18 cellular contexts compared by ENCODE assay signal in the genomic region with DNA sequence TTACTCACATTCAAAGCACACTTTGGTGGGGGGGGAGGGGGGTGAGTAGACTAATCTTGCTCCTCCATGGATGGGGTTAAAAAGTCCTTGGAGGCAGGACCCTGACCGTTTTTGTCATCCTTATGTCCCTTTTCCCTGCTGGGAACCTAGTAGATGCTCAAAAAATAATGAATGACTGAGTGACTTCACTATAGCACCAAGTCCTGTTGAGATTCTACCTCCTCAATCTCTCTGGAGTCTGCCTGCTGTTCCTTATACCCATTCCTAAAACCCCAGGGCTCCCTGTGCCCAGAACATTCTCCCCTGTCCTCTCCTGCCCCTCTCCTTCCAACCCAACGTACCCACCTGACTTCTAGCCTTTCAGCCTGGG. TPM values are rescaled to one million over a fixed set of nuclear protein-coding genes. Genes with fewer than 3 reads are reported as not detected.
DNase-seq lines count a peak whose midpoint lies in the region; ATAC-seq and TF ChIP-seq lines count a peak whose summit lies in the region.
"Had no signal": no experiment of that assay in that cellular context is flagged by ENCODE, and none has a peak within 500 bp of the region (broad histone marks: within the 10 kb centered on the region; RNA-seq: fewer than 3 reads in every experiment).

No MANE protein-coding gene starts in this region.

- H3K36me3 Mint-ChIP-seq in activated CD8-positive, alpha-beta memory T cell treated with anti-CD3 and anti-CD28 coated beads, Interleukin-2, amount 10 ng/mL, durations not matched to agents 7 days and 5 days, result no peaks in the 10 kb centered on the region
- peaks cover 18% of the 10 kb centered on the region for H3K36me3 Mint-ChIP-seq in activated naive CD8-positive, alpha-beta T cell treated with anti-CD3 and anti-CD28 coated beads for 36 hours
- peaks cover 14 to 28% of the 10 kb centered on the region in 2 donors for H3K36me3 Mint-ChIP-seq in stimulated activated naive B cell treated with anti-CD40 and anti-IgM and Interleukin-4, amounts not matched to agents 10 μg/mL and 1 μg/mL and 100 μg/mL, for 72 hours

- no peak for TF ChIP-seq EP300 in gastroesophageal sphincter (IDR thresholded peaks at IDR 0.05)

- no peak for DNase-seq in activated CD8-positive, alpha-beta memory T cell treated with anti-CD3 and anti-CD28 coated beads, Interleukin-2, amount 10 ng/mL, durations not matched to agents 7 days and 5 days
- no peak for DNase-seq in activated CD8-positive, alpha-beta memory T cell treated with anti-CD3 and anti-CD28 coated beads, Interleukin-2, amount 50 U/mL, for 4 hours
- peak; percentile 22 for DNase-seq in GM13976 (ENCODE audit: low spot score)
- DNase-seq in activated naive CD8-positive, alpha-beta T cell treated with anti-CD3 and anti-CD28 coated beads for 36 hours, result no peak
- DNase-seq in stimulated activated naive B cell treated with anti-CD40 and anti-IgM and Interleukin-4, amounts not matched to agents 10 μg/mL and 1 μg/mL and 100 μg/mL, for 72 hours, result no peak
- DNase-seq: CD4-positive, alpha-beta T cell; DMS79; NCI-H1092 treated with DMSO at 0.1 percent for 48 hours; NCI-H187; NCI-H446; PC-3 had no signal

- in situ Hi-C loops in GM13976 (cut with MboI; ENCODE audit: low sequenced_read_pairs, unreplicated experiment), result no loop called here

- CTCF ChIA-PET in activated CD8-positive, alpha-beta memory T cell treated with anti-CD3 and anti-CD28 coated beads, Interleukin-2, amount 10 ng/mL, durations not matched to agents 7 days and 5 days (lab: Charles Lee), result interaction anchor here (0.8 to 1.1 kb wide), 2 partner anchors 8 to 10 kb away, joined by 3 to 5 read pairs; no protein-coding TSS in a partner anchor

- H3K4me3 Mint-ChIP-seq in activated CD8-positive, alpha-beta memory T cell treated with anti-CD3 and anti-CD28 coated beads, Interleukin-2, amount 10 ng/mL, durations not matched to agents 7 days and 5 days, result no peak overlapping the region
- no peak overlapping the region for H3K4me3 Mint-ChIP-seq in activated naive CD8-positive, alpha-beta T cell treated with anti-CD3 and anti-CD28 coated beads for 36 hours
- H3K4me3 Mint-ChIP-seq in stimulated activated naive B cell treated with anti-CD40 and anti-IgM and Interleukin-4, amounts not matched to agents 10 μg/mL and 1 μg/mL and 100 μg/mL, for 72 hours, result peak overlapping the region in 1 of 2 donors; percentile 32
- H3K4me3 Mint-ChIP-seq: CD4-positive, alpha-beta T cell; GM23338 had no signal

- H3K9me3 Mint-ChIP-seq in activated CD8-positive, alpha-beta memory T cell treated with anti-CD3 and anti-CD28 coated beads, Interleukin-2, amount 10 ng/mL, durations not matched to agents 7 days and 5 days (ENCODE audit: low read depth), result no peaks in the 10 kb centered on the region
- H3K9me3 Mint-ChIP-seq in activated naive CD8-positive, alpha-beta T cell treated with anti-CD3 and anti-CD28 coated beads for 36 hours, result no peaks in the 10 kb centered on the region
- no peaks in the 10 kb centered on the region for H3K9me3 Mint-ChIP-seq in stimulated activated naive B cell treated with anti-CD40 and anti-IgM and Interleukin-4, amounts not matched to agents 10 μg/mL and 1 μg/mL and 100 μg/mL, for 72 hours
- H3K9me3 Mint-ChIP-seq: CD4-positive, alpha-beta T cell; GM23338 had no signal

- WGBS in gastroesophageal sphincter (ENCODE audit: low coverage in 1 of 2), 2 donors, result 71% methylated on average over 2 of the region's 2 CpGs; no CpG with 5 or more reads in 1 of the 2 donors

- H3K9me3 ChIP-seq in gastroesophageal sphincter, result no peaks in the 10 kb centered on the region

- no peak for TF ChIP-seq CTCF in GM13976 (IDR thresholded peaks at IDR 0.05; ENCODE audit: borderline replicate concordance, control extremely low read depth, extremely low read depth, insufficient read depth, missing control alignments)
- TF ChIP-seq CTCF in gastroesophageal sphincter (IDR thresholded peaks at IDR 0.05), result no peak

- H3K27me3 ChIP-seq in gastroesophageal sphincter, result no peaks in the 10 kb centered on the region

- no peak overlapping the region for H3K4me3 ChIP-seq in gastroesophageal sphincter
- H3K4me3 ChIP-seq: GM23338 had no signal

- no peaks in the 10 kb centered on the region for H3K4me1 ChIP-seq in gastroesophageal sphincter

- no peaks in the 10 kb centered on the region for H3K27me3 Mint-ChIP-seq in activated CD8-positive, alpha-beta memory T cell treated with anti-CD3 and anti-CD28 coated beads, Interleukin-2, amount 10 ng/mL, durations not matched to agents 7 days and 5 days
- H3K27me3 Mint-ChIP-seq in activated naive CD8-positive, alpha-beta T cell treated with anti-CD3 and anti-CD28 coated beads for 36 hours, result no peaks in the 10 kb centered on the region
- no peaks in the 10 kb centered on the region for H3K27me3 Mint-ChIP-seq in stimulated activated naive B cell treated with anti-CD40 and anti-IgM and Interleukin-4, amounts not matched to agents 10 μg/mL and 1 μg/mL and 100 μg/mL, for 72 hours
- H3K27me3 Mint-ChIP-seq: CD4-positive, alpha-beta T cell had no signal

- H3K27ac Mint-ChIP-seq in activated CD8-positive, alpha-beta memory T cell treated with anti-CD3 and anti-CD28 coated beads, Interleukin-2, amount 10 ng/mL, durations not matched to agents 7 days and 5 days, result peak overlapping the region; percentile 14
- peak overlapping the region; percentile 76 for H3K27ac Mint-ChIP-seq in activated naive CD8-positive, alpha-beta T cell treated with anti-CD3 and anti-CD28 coated beads for 36 hours
- H3K27ac Mint-ChIP-seq in stimulated activated naive B cell treated with anti-CD40 and anti-IgM and Interleukin-4, amounts not matched to agents 10 μg/mL and 1 μg/mL and 100 μg/mL, for 72 hours, result peak overlapping the region; percentile 82
- H3K27ac Mint-ChIP-seq: CD4-positive, alpha-beta T cell; GM23338 had no signal

- ATAC-seq in activated CD8-positive, alpha-beta memory T cell treated with anti-CD3 and anti-CD28 coated beads, Interleukin-2, amount 10 ng/mL, durations not matched to agents 7 days and 5 days, result no peak
- no peak for ATAC-seq in stimulated activated naive B cell treated with anti-CD40 and anti-IgM and Interleukin-4, amounts not matched to agents 10 μg/mL and 1 μg/mL and 100 μg/mL, for 72 hours (replicated peaks)
- ATAC-seq in HG03045 (IDR thresholded peaks at IDR 0.05; ENCODE audit: unreplicated experiment) (no peak), gastroesophageal sphincter (no peak)
- ATAC-seq: GM23338, PC-3 had no signal

- H3K36me3 ChIP-seq in gastroesophageal sphincter, result no peaks in the 10 kb centered on the region

- H3K27ac ChIP-seq in gastroesophageal sphincter, result no peak overlapping the region
- H3K27ac ChIP-seq: KMS-11 had no signal

- no peak for TF ChIP-seq POLR2A in gastroesophageal sphincter (IDR thresholded peaks at IDR 0.05)

- H3K4me1 Mint-ChIP-seq in activated CD8-positive, alpha-beta memory T cell treated with anti-CD3 and anti-CD28 coated beads, Interleukin-2, amount 10 ng/mL, durations not matched to agents 7 days and 5 days, result peaks cover 64% of the 10 kb centered on the region
- H3K4me1 Mint-ChIP-seq in activated naive CD8-positive, alpha-beta T cell treated with anti-CD3 and anti-CD28 coated beads for 36 hours, result peaks cover 42% of the 10 kb centered on the region
- peaks cover 47 to 93% of the 10 kb centered on the region in 2 donors for H3K4me1 Mint-ChIP-seq in stimulated activated naive B cell treated with anti-CD40 and anti-IgM and Interleukin-4, amounts not matched to agents 10 μg/mL and 1 μg/mL and 100 μg/mL, for 72 hours
- H3K4me1 Mint-ChIP-seq: GM23338 had no signal

RNA-seq across cellular contexts. Expression of a gene that starts 2.3 kb away (rescaled TPM):
- 100 to 1,000 TPM in 1 of 2 experiments, 1 to 10 TPM in 1; 4.9 to 164 TPM for total RNA-seq in activated CD8-positive, alpha-beta memory T cell treated with anti-CD3 and anti-CD28 coated beads, Interleukin-2, amount 10 ng/mL, durations not matched to agents 7 days and 5 days
- total RNA-seq in activated naive CD8-positive, alpha-beta T cell treated with anti-CD3 and anti-CD28 coated beads for 36 hours, result 100 to 1,000 TPM; 103 to 107 TPM
- total RNA-seq in gastroesophageal sphincter, result 1 to 10 TPM in 1 of 4 donors, not detected in 3; 1.1 TPM
- total RNA-seq: A673; CD4-positive, alpha-beta T cell; G401; GM23338; MCF 10A had no signal

RNA-seq across cellular contexts. Expression of a gene that starts 10.9 kb away (rescaled TPM):
- 1 to 10 TPM in 1 of 2 experiments, under 1 TPM in 1; 0.47 to 1.5 TPM for total RNA-seq in activated CD8-positive, alpha-beta memory T cell treated with anti-CD3 and anti-CD28 coated beads, Interleukin-2, amount 10 ng/mL, durations not matched to agents 7 days and 5 days
- under 1 TPM; 0.20 to 0.49 TPM for total RNA-seq in activated naive CD8-positive, alpha-beta T cell treated with anti-CD3 and anti-CD28 coated beads for 36 hours
- not detected for total RNA-seq in gastroesophageal sphincter
- total RNA-seq: A673; CD4-positive, alpha-beta T cell; G401; GM23338; MCF 10A; PC-3 had no signal

RNA-seq across cellular contexts. Expression of a gene that starts 59.9 kb away (rescaled TPM):
- 10 to 100 TPM in 1 of 2 experiments, 1 to 10 TPM in 1; 7.0 to 10.9 TPM for total RNA-seq in activated CD8-positive, alpha-beta memory T cell treated with anti-CD3 and anti-CD28 coated beads, Interleukin-2, amount 10 ng/mL, durations not matched to agents 7 days and 5 days
- 1 to 10 TPM; 4.6 to 5.8 TPM for total RNA-seq in activated naive CD8-positive, alpha-beta T cell treated with anti-CD3 and anti-CD28 coated beads for 36 hours
- 1 to 10 TPM; 1.3 to 3.6 (median 2.6) TPM for total RNA-seq in gastroesophageal sphincter
- total RNA-seq: A673, MCF 10A had no signal

Comparison
In these comparisons a context has a peak if more than half of its experiments do, and no peak if none do; other contexts are left out.
1. H3K27ac Mint-ChIP-seq: peak in every context shown above with its lines; median percentile 82 in stimulated activated naive B cell treated with anti-CD40 and anti-IgM and Interleukin-4, amounts not matched to agents 10 μg/mL and 1 μg/mL and 100 μg/mL, for 72 hours; 76 in activated naive CD8-positive, alpha-beta T cell treated with anti-CD3 and anti-CD28 coated beads for 36 hours; 14 in activated CD8-positive, alpha-beta memory T cell treated with anti-CD3 and anti-CD28 coated beads, Interleukin-2, amount 10 ng/mL, durations not matched to agents 7 days and 5 days.